In the genomic region with DNA sequence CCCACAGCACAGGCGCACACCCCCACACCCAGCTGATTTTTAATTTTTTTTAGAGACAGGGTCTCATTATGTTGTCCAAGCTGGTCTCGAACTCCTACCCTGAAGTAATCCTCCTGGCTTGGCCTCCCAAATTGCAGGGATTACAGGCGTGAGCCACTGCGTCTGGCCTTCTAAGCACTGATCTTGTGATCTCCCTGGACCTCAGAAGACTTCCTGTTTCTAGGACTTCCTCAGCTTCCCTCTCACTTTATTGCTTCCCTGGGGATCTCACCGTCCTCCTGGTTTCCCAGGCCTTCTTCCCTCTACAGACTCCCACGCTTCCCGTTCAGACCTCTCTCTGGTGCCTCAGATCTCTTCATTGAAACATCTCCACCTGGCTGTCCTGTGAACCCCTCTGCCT, we compare ENCODE assay signal across 21 cellular contexts.
"Had no signal": no experiment of that assay in that cellular context is flagged by ENCODE, and none has a peak within 500 bp of the region (broad histone marks: within the 10 kb centered on the region; RNA-seq: fewer than 3 reads in every experiment).

No MANE protein-coding gene starts in this region.

- ATAC-seq: activated CD4-positive, alpha-beta T cell treated with anti-CD3 and anti-CD28 coated beads for 36 hours; left cardiac atrium; right lobe of liver; stimulated activated naive CD8-positive, alpha-beta T cell treated with anti-CD3 and anti-CD28 coated beads, Interleukin-15, amount 100 ng/mL, for 72 hours had no signal

- H3K27ac ChIP-seq: heart right ventricle, right lobe of liver, skin epidermis, tibial nerve, uterus had no signal

- H3K4me1 ChIP-seq: right lobe of liver, tibial nerve, uterus had no signal

- H3K4me3 ChIP-seq: heart right ventricle, right lobe of liver, skin epidermis, tibial nerve, uterus had no signal

- H3K27me3 ChIP-seq: heart right ventricle, right lobe of liver, tibial nerve, uterus had no signal

- H3K4me3 Mint-ChIP-seq: activated B cell treated with CpG ODN at 0.5 μM for 24 hours; activated CD4-positive, alpha-beta memory T cell treated with anti-CD3 and anti-CD28 coated beads, Interleukin-2, amount 10 ng/mL, durations not matched to agents 7 days and 5 days; activated CD4-positive, alpha-beta T cell treated with anti-CD3 and anti-CD28 coated beads for 36 hours; activated naive CD8-positive, alpha-beta T cell treated with anti-CD3 and anti-CD28 coated beads for 36 hours; activated T-cell treated with anti-CD3 and anti-CD28 coated beads, Interleukin-2, amount 50 U/mL, for 24 hours; nephron progenitor cell; stimulated activated naive CD8-positive, alpha-beta T cell treated with anti-CD3 and anti-CD28 coated beads, Interleukin-15, amount 100 ng/mL, for 72 hours had no signal

- H3K27me3 Mint-ChIP-seq: activated B cell treated with CpG ODN at 0.5 μM for 24 hours; activated CD4-positive, alpha-beta memory T cell treated with anti-CD3 and anti-CD28 coated beads, Interleukin-2, amount 10 ng/mL, durations not matched to agents 7 days and 5 days; activated CD4-positive, alpha-beta T cell treated with anti-CD3 and anti-CD28 coated beads for 36 hours; activated naive CD8-positive, alpha-beta T cell treated with anti-CD3 and anti-CD28 coated beads for 36 hours; activated T-cell treated with anti-CD3 and anti-CD28 coated beads, Interleukin-2, amount 50 U/mL, for 24 hours; stimulated activated naive CD8-positive, alpha-beta T cell treated with anti-CD3 and anti-CD28 coated beads, Interleukin-15, amount 100 ng/mL, for 72 hours had no signal

- H3K36me3 ChIP-seq: uterus had no signal

- H3K27ac Mint-ChIP-seq: activated B cell treated with CpG ODN at 0.5 μM for 24 hours; activated CD4-positive, alpha-beta memory T cell treated with anti-CD3 and anti-CD28 coated beads, Interleukin-2, amount 10 ng/mL, durations not matched to agents 7 days and 5 days; activated CD4-positive, alpha-beta T cell treated with anti-CD3 and anti-CD28 coated beads for 36 hours; activated naive CD8-positive, alpha-beta T cell treated with anti-CD3 and anti-CD28 coated beads for 36 hours; activated T-cell treated with anti-CD3 and anti-CD28 coated beads, Interleukin-2, amount 50 U/mL, for 24 hours; activated T-helper 2 cell treated with anti-CD3 and anti-CD28 coated beads, Interferon-gamma antibody, Interleukin-2, Interleukin-4, amounts not matched to agents 10 μg/mL and 5 μg/mL and 100 μg/mL, durations not matched to agents 14 hours and 24 hours and 36 hours; nephron progenitor cell had no signal

- H3K9me3 Mint-ChIP-seq: activated B cell treated with CpG ODN at 0.5 μM for 24 hours; activated CD4-positive, alpha-beta memory T cell treated with anti-CD3 and anti-CD28 coated beads, Interleukin-2, amount 10 ng/mL, durations not matched to agents 7 days and 5 days; activated naive CD8-positive, alpha-beta T cell treated with anti-CD3 and anti-CD28 coated beads for 36 hours; activated T-cell treated with anti-CD3 and anti-CD28 coated beads, Interleukin-2, amount 50 U/mL, for 24 hours; activated T-helper 2 cell treated with anti-CD3 and anti-CD28 coated beads, Interferon-gamma antibody, Interleukin-2, Interleukin-4, amounts not matched to agents 10 μg/mL and 5 μg/mL and 100 μg/mL, durations not matched to agents 14 hours and 24 hours and 36 hours; nephron progenitor cell; stimulated activated naive CD8-positive, alpha-beta T cell treated with anti-CD3 and anti-CD28 coated beads, Interleukin-15, amount 100 ng/mL, for 72 hours had no signal

- H3K4me1 Mint-ChIP-seq: activated B cell treated with CpG ODN at 0.5 μM for 24 hours; activated CD4-positive, alpha-beta T cell treated with anti-CD3 and anti-CD28 coated beads for 36 hours; stimulated activated naive CD8-positive, alpha-beta T cell treated with anti-CD3 and anti-CD28 coated beads, Interleukin-15, amount 100 ng/mL, for 72 hours had no signal

- DNase-seq: activated B cell treated with CpG ODN at 0.5 μM for 24 hours; activated CD4-positive, alpha-beta memory T cell treated with anti-CD3 and anti-CD28 coated beads, Interleukin-2, amount 10 ng/mL, durations not matched to agents 7 days and 5 days; activated CD4-positive, alpha-beta T cell treated with anti-CD3 and anti-CD28 coated beads for 36 hours; activated naive CD4-positive, alpha-beta T cell treated with Interleukin-2 at 50 U/mL for 16 hours; activated naive CD8-positive, alpha-beta T cell treated with anti-CD3 and anti-CD28 coated beads for 36 hours; activated T-cell treated with anti-CD3 and anti-CD28 coated beads, Interleukin-2, amount 50 U/mL, for 24 hours; central memory CD4-positive, alpha-beta T cell; heart right ventricle; islet precursor cell; left cardiac atrium; mesenchymal stem cell; nephron progenitor cell; occipital lobe; right lobe of liver; stimulated activated CD4-positive, alpha-beta T cell treated with anti-CD3 and anti-CD28 coated beads, Interleukin-1b, Interleukin-23, amount 100 ng/mL, for 48 hours; stimulated activated naive CD8-positive, alpha-beta T cell treated with anti-CD3 and anti-CD28 coated beads, Interleukin-15, amount 100 ng/mL, for 72 hours; T-helper 9 cell; uterus had no signal
